Comparison of ENCODE assay signal across 18 cellular contexts in the genomic region with DNA sequence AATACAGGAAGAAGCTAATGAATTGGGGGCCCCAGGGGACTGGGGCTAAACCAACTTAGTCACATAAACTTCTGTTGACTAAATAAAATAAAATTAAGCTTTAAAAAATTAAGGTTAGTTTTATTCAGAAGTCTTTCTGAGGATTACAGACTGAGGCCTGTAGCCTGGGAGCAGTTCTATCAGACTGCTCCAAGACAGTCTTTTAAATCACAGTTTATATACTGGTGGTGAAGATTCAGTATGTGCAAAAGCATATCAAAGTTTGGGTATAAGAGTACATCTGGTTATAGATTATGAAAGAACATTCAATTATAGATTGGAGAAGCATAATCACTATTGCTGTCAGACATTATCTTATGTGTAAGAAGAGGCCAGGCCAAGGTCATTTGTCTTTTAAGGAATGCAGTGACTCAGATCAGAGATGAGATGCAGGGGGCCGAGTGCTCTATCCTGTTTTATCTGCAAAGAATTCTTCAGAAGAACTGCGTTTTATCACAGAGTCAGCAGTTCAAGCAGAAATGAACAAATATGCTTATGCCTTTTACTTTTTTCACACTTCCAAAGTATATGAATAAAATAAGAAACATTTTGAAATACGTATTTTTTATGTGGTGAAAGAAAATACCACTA.
"Had no signal": no experiment of that assay in that cellular context is flagged by ENCODE, and none has a peak within 500 bp of the region (broad histone marks: within the 10 kb centered on the region; RNA-seq: fewer than 3 reads in every experiment).

No MANE protein-coding gene starts in this region.

- H3K4me3 ChIP-seq: SK-N-MC, thyroid gland, vagina had no signal

- H3K36me3 Mint-ChIP-seq: activated CD4-positive, alpha-beta memory T cell treated with anti-CD3 and anti-CD28 coated beads for 36 hours; activated CD8-positive, alpha-beta memory T cell treated with anti-CD3 and anti-CD28 coated beads, Interleukin-2, amount 10 ng/mL, durations not matched to agents 7 days and 5 days; activated naive CD4-positive, alpha-beta T cell treated with anti-CD3 and anti-CD28 coated beads, Interleukin-2, amount 10 ng/mL, durations not matched to agents 7 days and 5 days; brain; stimulated activated memory B cell treated with anti-CD40 and anti-IgM and Interleukin-4, amounts not matched to agents 10 μg/mL and 1 μg/mL and 100 μg/mL, for 72 hours had no signal

- H3K27ac Mint-ChIP-seq: activated CD4-positive, alpha-beta memory T cell treated with anti-CD3 and anti-CD28 coated beads for 36 hours; activated CD4-positive, alpha-beta T cell treated with anti-CD3 and anti-CD28 coated beads for 36 hours; activated CD8-positive, alpha-beta memory T cell treated with anti-CD3 and anti-CD28 coated beads, Interleukin-2, amount 10 ng/mL, durations not matched to agents 7 days and 5 days; activated naive CD4-positive, alpha-beta T cell treated with anti-CD3 and anti-CD28 coated beads, Interleukin-2, amount 10 ng/mL, durations not matched to agents 7 days and 5 days; activated T-helper 2 cell treated with anti-CD3 and anti-CD28 coated beads, Interferon-gamma antibody, Interleukin-2, Interleukin-4, amounts not matched to agents 10 μg/mL and 5 μg/mL and 100 μg/mL, durations not matched to agents 14 hours and 24 hours and 36 hours; brain; effector memory CD8-positive, alpha-beta T cell; stimulated activated memory B cell treated with anti-CD40 and anti-IgM and Interleukin-4, amounts not matched to agents 10 μg/mL and 1 μg/mL and 100 μg/mL, for 72 hours had no signal

- H3K27me3 Mint-ChIP-seq: activated CD4-positive, alpha-beta memory T cell treated with anti-CD3 and anti-CD28 coated beads for 36 hours; activated CD4-positive, alpha-beta T cell treated with anti-CD3 and anti-CD28 coated beads for 36 hours; activated CD8-positive, alpha-beta memory T cell treated with anti-CD3 and anti-CD28 coated beads, Interleukin-2, amount 10 ng/mL, durations not matched to agents 7 days and 5 days; activated naive CD4-positive, alpha-beta T cell treated with anti-CD3 and anti-CD28 coated beads, Interleukin-2, amount 10 ng/mL, durations not matched to agents 7 days and 5 days; effector memory CD8-positive, alpha-beta T cell; stimulated activated memory B cell treated with anti-CD40 and anti-IgM and Interleukin-4, amounts not matched to agents 10 μg/mL and 1 μg/mL and 100 μg/mL, for 72 hours had no signal

- H3K9me3 Mint-ChIP-seq: activated T-helper 2 cell treated with anti-CD3 and anti-CD28 coated beads, Interferon-gamma antibody, Interleukin-2, Interleukin-4, amounts not matched to agents 10 μg/mL and 5 μg/mL and 100 μg/mL, durations not matched to agents 14 hours and 24 hours and 36 hours; stimulated activated memory B cell treated with anti-CD40 and anti-IgM and Interleukin-4, amounts not matched to agents 10 μg/mL and 1 μg/mL and 100 μg/mL, for 72 hours had no signal

- DNase-seq: activated CD4-positive, alpha-beta memory T cell treated with anti-CD3 and anti-CD28 coated beads for 36 hours; activated CD4-positive, alpha-beta T cell treated with anti-CD3 and anti-CD28 coated beads for 36 hours; activated CD8-positive, alpha-beta memory T cell treated with anti-CD3 and anti-CD28 coated beads, Interleukin-2, amount 10 ng/mL, durations not matched to agents 7 days and 5 days; activated naive CD4-positive, alpha-beta T cell treated with anti-CD3 and anti-CD28 coated beads, Interleukin-2, amount 10 ng/mL, durations not matched to agents 7 days and 5 days; activated T-cell treated with anti-CD3 and anti-CD28 coated beads, Interleukin-2, amount 50 U/mL, for 1 hour; dermis blood vessel endothelial cell; effector memory CD8-positive, alpha-beta T cell; hypothalamus; stimulated activated CD4-positive, alpha-beta T cell treated with anti-CD3 and anti-CD28 coated beads, Interleukin-2, amount 100 ng/mL, for 48 hours; T-helper 1 cell; T1000; thyroid gland had no signal

- H3K27me3 ChIP-seq: thyroid gland, vagina had no signal

- H3K4me3 Mint-ChIP-seq: activated CD4-positive, alpha-beta memory T cell treated with anti-CD3 and anti-CD28 coated beads for 36 hours; activated CD4-positive, alpha-beta T cell treated with anti-CD3 and anti-CD28 coated beads for 36 hours; activated CD8-positive, alpha-beta memory T cell treated with anti-CD3 and anti-CD28 coated beads, Interleukin-2, amount 10 ng/mL, durations not matched to agents 7 days and 5 days; activated naive CD4-positive, alpha-beta T cell treated with anti-CD3 and anti-CD28 coated beads, Interleukin-2, amount 10 ng/mL, durations not matched to agents 7 days and 5 days; brain; effector memory CD8-positive, alpha-beta T cell; stimulated activated memory B cell treated with anti-CD40 and anti-IgM and Interleukin-4, amounts not matched to agents 10 μg/mL and 1 μg/mL and 100 μg/mL, for 72 hours had no signal

- H3K4me1 Mint-ChIP-seq: activated CD4-positive, alpha-beta T cell treated with anti-CD3 and anti-CD28 coated beads for 36 hours; activated CD8-positive, alpha-beta memory T cell treated with anti-CD3 and anti-CD28 coated beads, Interleukin-2, amount 10 ng/mL, durations not matched to agents 7 days and 5 days; activated naive CD4-positive, alpha-beta T cell treated with anti-CD3 and anti-CD28 coated beads, Interleukin-2, amount 10 ng/mL, durations not matched to agents 7 days and 5 days; brain; stimulated activated memory B cell treated with anti-CD40 and anti-IgM and Interleukin-4, amounts not matched to agents 10 μg/mL and 1 μg/mL and 100 μg/mL, for 72 hours had no signal

- H3K4me1 ChIP-seq: thyroid gland, vagina had no signal

- H3K27ac ChIP-seq: SK-N-MC, thyroid gland, vagina, VCaP had no signal

- H3K9me3 ChIP-seq: thyroid gland, vagina had no signal

- ATAC-seq: activated CD4-positive, alpha-beta T cell treated with anti-CD3 and anti-CD28 coated beads for 36 hours; activated CD8-positive, alpha-beta memory T cell treated with anti-CD3 and anti-CD28 coated beads, Interleukin-2, amount 10 ng/mL, durations not matched to agents 7 days and 5 days; effector memory CD8-positive, alpha-beta T cell; stimulated activated memory B cell treated with anti-CD40 and anti-IgM and Interleukin-4, amounts not matched to agents 10 μg/mL and 1 μg/mL and 100 μg/mL, for 72 hours had no signal

- H3K36me3 ChIP-seq: thyroid gland, vagina had no signal
